27 cellular contexts compared by ENCODE assay signal in the genomic region with DNA sequence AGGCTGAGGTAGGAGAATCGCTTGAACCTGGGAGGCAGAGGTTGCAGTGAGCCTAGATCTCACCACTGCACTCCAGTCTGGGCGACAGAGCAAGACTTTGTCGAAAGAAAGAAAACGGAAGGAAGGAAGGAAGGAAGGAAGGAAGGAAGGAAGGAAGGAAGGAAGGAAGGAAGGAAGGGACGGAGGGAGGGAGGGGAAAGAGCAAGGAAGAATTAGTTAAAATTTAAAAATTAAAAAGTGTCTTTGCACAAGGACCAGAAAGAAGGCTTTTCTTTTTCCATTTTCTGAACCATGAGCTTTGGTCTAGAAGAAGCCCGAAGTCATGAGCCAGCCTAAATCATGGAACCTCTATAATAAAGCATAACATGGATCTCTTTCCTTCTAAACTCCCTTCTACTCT.
"Had no signal": no experiment of that assay in that cellular context is flagged by ENCODE, and none has a peak within 500 bp of the region (broad histone marks: within the 10 kb centered on the region; RNA-seq: fewer than 3 reads in every experiment).

No MANE protein-coding gene starts in this region.

- H3K36me3 ChIP-seq: stomach, suprapubic skin, thoracic aorta, thyroid gland, tibial artery, tibial nerve, transverse colon, upper lobe of left lung, upper lobe of right lung, uterus, vagina had no signal

- FAIRE-seq: urothelium cell line had no signal

- H3K4me1 ChIP-seq: stomach, suprapubic skin, testis, tibial artery, tibial nerve, transverse colon, upper lobe of left lung, upper lobe of right lung, uterus, vagina had no signal

- H3K9me3 ChIP-seq: stomach, suprapubic skin, testis, thoracic aorta, thyroid gland, tibial artery, tibial nerve, transverse colon, upper lobe of left lung, upper lobe of right lung, uterus, vagina had no signal

- H3K27ac ChIP-seq: stomach, suprapubic skin, testis, thoracic aorta, thyroid gland, tibial artery, tibial nerve, transverse colon, upper lobe of left lung, upper lobe of right lung, uterus, vagina had no signal

- ATAC-seq: stimulated activated effector memory CD8-positive, alpha-beta T cell treated with anti-CD3 and anti-CD28 coated beads, Interleukin-12 subunit alpha, Interleukin-12 subunit beta, amount 100 ng/mL, for 72 hours; stimulated activated memory B cell treated with anti-CD40 and anti-IgM and Interleukin-4, amounts not matched to agents 10 μg/mL and 1 μg/mL and 100 μg/mL, for 72 hours; stimulated activated naive B cell treated with anti-CD40 and anti-IgM and Interleukin-4, amounts not matched to agents 10 μg/mL and 1 μg/mL and 100 μg/mL, for 72 hours; stimulated activated naive CD8-positive, alpha-beta T cell treated with anti-CD3 and anti-CD28 coated beads, Interleukin-15, amount 100 ng/mL, for 72 hours; stimulated activated naive CD8-positive, alpha-beta T cell treated with anti-CD3 and anti-CD28 coated beads, Interleukin-15, Interleukin-2, amounts not matched to agents 100 U/mL and 50 U/mL, for 24 hours; upper lobe of right lung had no signal

- DNase-seq: stimulated activated CD4-positive, alpha-beta T cell treated with anti-CD3 and anti-CD28 coated beads, Interleukin-2, amount 100 ng/mL, for 48 hours; stimulated activated CD4-positive, alpha-beta T cell treated with anti-CD3 and anti-CD28 coated beads, Interleukin-4, amount 100 ng/mL, for 1 hour; stimulated activated CD4-positive, alpha-beta T cell treated with anti-CD3 and anti-CD28 coated beads, Interleukin-4, amount 100 ng/mL, for 24 hours; stimulated activated CD4-positive, alpha-beta T cell treated with anti-CD3 and anti-CD28 coated beads, Interleukin-4, amount 100 ng/mL, for 4 hours; stimulated activated CD8-positive, alpha-beta memory T cell treated with anti-CD3 and anti-CD28 coated beads, Interleukin-4, amount 100 ng/mL, for 48 hours; stimulated activated naive B cell treated with anti-CD40 and anti-IgM and Interleukin-4, amounts not matched to agents 10 μg/mL and 1 μg/mL and 100 μg/mL, for 72 hours; stimulated activated naive CD4-positive, alpha-beta T cell; stimulated activated naive CD4-positive, alpha-beta T cell treated with Interleukin-2 at 50 U/mL for 16 hours; stimulated activated naive CD8-positive, alpha-beta T cell treated with anti-CD3 and anti-CD28 coated beads, Interleukin-15, amount 100 ng/mL, for 72 hours; stimulated activated naive CD8-positive, alpha-beta T cell treated with anti-CD3 and anti-CD28 coated beads, Interleukin-15, Interleukin-2, amounts not matched to agents 100 U/mL and 50 U/mL, for 24 hours; stomach; substantia nigra; testis; thyroid gland; tibial artery; transverse colon; trophoblast cell; upper lobe of left lung; upper lobe of right lung; uterus had no signal

- H3K27me3 ChIP-seq: stomach, suprapubic skin, testis, thyroid gland, tibial artery, tibial nerve, transverse colon, upper lobe of left lung, upper lobe of right lung, uterus, vagina had no signal

- H3K4me3 ChIP-seq: stomach, suprapubic skin, testis, thoracic aorta, thyroid gland, tibial artery, tibial nerve, transverse colon, upper lobe of left lung, upper lobe of right lung, uterus, vagina had no signal
